Comparison of ENCODE assay signal across 23 cellular contexts in genomic region chr1:7400566-7400965, GRCh38.
A peak's percentile ranks its signal among the peaks of the same experiment; 100 is the strongest.
DNase-seq lines count a peak whose midpoint lies in the region; ATAC-seq and TF ChIP-seq lines count a peak whose summit lies in the region.
"Had no signal": no experiment of that assay in that cellular context is flagged by ENCODE, and none has a peak within 500 bp of the region (broad histone marks: within the 10 kb centered on the region; RNA-seq: fewer than 3 reads in every experiment).

No MANE protein-coding gene starts in this region.

- no peak overlapping the region for H3K4me3 Mint-ChIP-seq in activated CD8-positive, alpha-beta memory T cell treated with anti-CD3 and anti-CD28 coated beads, Interleukin-2, amount 10 ng/mL, durations not matched to agents 7 days and 5 days
- H3K4me3 Mint-ChIP-seq: CD4-positive, alpha-beta T cell had no signal

- H3K27me3 ChIP-seq in Panc1 (ENCODE audit: control insufficient read depth, insufficient read depth, low read length) (no peaks in the 10 kb centered on the region), mesenchymal stem cell (ENCODE audit: control insufficient read depth in 1 of 2, insufficient read depth in 1 of 2, low read length in 2 of 2) (no peaks in the 10 kb centered on the region), suprapubic skin (no peaks in the 10 kb centered on the region), tibial nerve (no peaks in the 10 kb centered on the region)
- H3K27me3 ChIP-seq: BLaER1 treated with 17β-estradiol and CSF1 and Interleukin-3, amounts not matched to agents 10 nM and 100 nM had no signal

- TF ChIP-seq POLR2A in suprapubic skin (IDR thresholded peaks at IDR 0.05): no peak
- TF ChIP-seq POLR2A in tibial nerve (IDR thresholded peaks at IDR 0.05): no peak

- no peak overlapping the region for H3K4me3 ChIP-seq in Panc1 (ENCODE audit: low read depth in 2 of 2, low read length in 2 of 2)
- no peak overlapping the region for H3K4me3 ChIP-seq in mesenchymal stem cell (ENCODE audit: insufficient read depth in 1 of 2, low read depth in 1 of 2, low read length in 2 of 2)
- H3K4me3 ChIP-seq in suprapubic skin: no peak overlapping the region
- H3K4me3 ChIP-seq in tibial nerve: no peak overlapping the region
- H3K4me3 ChIP-seq: BLaER1 treated with 17β-estradiol and CSF1 and Interleukin-3, amounts not matched to agents 10 nM and 100 nM had no signal

- no peak for TF ChIP-seq EP300 in suprapubic skin (IDR thresholded peaks at IDR 0.05)
- no peak for TF ChIP-seq EP300 in tibial nerve (IDR thresholded peaks at IDR 0.05)

- H3K4me1 ChIP-seq in Panc1 (ENCODE audit: control insufficient read depth, insufficient read depth, low read length) (peaks cover 14% of the 10 kb centered on the region), mesenchymal stem cell (ENCODE audit: control insufficient read depth, insufficient read depth, low read depth, low read length) (peaks cover 14% of the 10 kb centered on the region), suprapubic skin (no peaks in the 10 kb centered on the region), tibial nerve (no peaks in the 10 kb centered on the region)

- 97% methylated on average over 1 of the region's 1 CpG for WGBS in mesenchymal stem cell
- WGBS in suprapubic skin: 100% methylated on average over 1 of the region's 1 CpG
- 90 to 94% methylated on average over 1 of the region's 1 CpG for WGBS in tibial nerve, 2 donors

- H3K36me3 ChIP-seq in Panc1 (ENCODE audit: control insufficient read depth, insufficient read depth, low read length) (no peaks in the 10 kb centered on the region), mesenchymal stem cell (ENCODE audit: control insufficient read depth in 1 of 2, insufficient read depth in 2 of 2, low read depth in 1 of 2, low read length in 2 of 2) (no peaks in the 10 kb centered on the region), suprapubic skin (no peaks in the 10 kb centered on the region), tibial nerve (no peaks in the 10 kb centered on the region)
- H3K36me3 ChIP-seq: BLaER1 treated with 17β-estradiol and CSF1 and Interleukin-3, amounts not matched to agents 10 nM and 100 nM had no signal

- no peak overlapping the region for H3K18ac ChIP-seq in mesenchymal stem cell (ENCODE audit: low read depth in 1 of 2, low read length in 2 of 2)

- in situ Hi-C loops in Panc1 (cut with HindIII; ENCODE audit: low pct_unique_long_range_greater_than_20kb, low sequenced_read_pairs): no loop called here

- no peak for TF ChIP-seq CTCF in Panc1 (IDR thresholded peaks at IDR 0.05)
- TF ChIP-seq CTCF in suprapubic skin (IDR thresholded peaks at IDR 0.05): no peak
- no peak for TF ChIP-seq CTCF in tibial nerve (IDR thresholded peaks at IDR 0.05)

- peak; percentile 21 for DNase-seq in activated CD8-positive, alpha-beta memory T cell treated with anti-CD3 and anti-CD28 coated beads, Interleukin-2, amount 10 ng/mL, durations not matched to agents 7 days and 5 days
- DNase-seq in activated CD8-positive, alpha-beta memory T cell treated with anti-CD3 and anti-CD28 coated beads for 24 hours: no peak
- DNase-seq in Panc1 (ENCODE audit: low read depth, low spot score): no peak
- DNase-seq in mesenchymal stem cell: no peak
- peak; percentile 9 to 21 for DNase-seq in suprapubic skin (ENCODE audit: low spot score in 2 of 2)
- DNase-seq in tibial nerve (ENCODE audit: low spot score in 2 of 2): no peak
- DNase-seq in AG20443 (ENCODE audit: low spot score): no peak
- DNase-seq: AML-193; CD4-positive, alpha-beta T cell; H7; NCI-H1092; NCI-H1417 treated with DMSO at 0.1 percent for 48 hours; NCI-H1694 treated with DMSO at 0.1 percent for 48 hours; NCI-H2081; NCI-H2171; NCI-H524; NCI-H774; PC-3; Right ventricle myocardium superior had no signal

- peak overlapping the region; percentile 24 for H2BK5ac ChIP-seq in mesenchymal stem cell (ENCODE audit: low read depth, low read length, poor library complexity, severe bottlenecking)

- no peaks in the 10 kb centered on the region for H3K79me1 ChIP-seq in mesenchymal stem cell (replicated peaks; ENCODE audit: low read length, poor library complexity, severe bottlenecking)

- no peak overlapping the region for H2BK15ac ChIP-seq in mesenchymal stem cell (ENCODE audit: low read depth, poor library complexity, severe bottlenecking)

- intact Hi-C loops in Panc1 (cut with micrococcal nuclease; ENCODE audit: unreplicated experiment): no loop called here

- no peak overlapping the region for H3K23ac ChIP-seq in mesenchymal stem cell (ENCODE audit: low read length in 2 of 2)

- H2AK5ac ChIP-seq in mesenchymal stem cell (ENCODE audit: low read length, severe bottlenecking): peak overlapping the region; percentile 70

- no peak overlapping the region for H3K9ac ChIP-seq in mesenchymal stem cell (ENCODE audit: low read length)
- H3K9ac ChIP-seq: BLaER1 treated with 17β-estradiol and CSF1 and Interleukin-3, amounts not matched to agents 10 nM and 100 nM; KMS-11 had no signal

- H3K36me3 Mint-ChIP-seq in activated CD8-positive, alpha-beta memory T cell treated with anti-CD3 and anti-CD28 coated beads, Interleukin-2, amount 10 ng/mL, durations not matched to agents 7 days and 5 days: no peaks in the 10 kb centered on the region

- no peaks in the 10 kb centered on the region for H3K4me1 Mint-ChIP-seq in activated CD8-positive, alpha-beta memory T cell treated with anti-CD3 and anti-CD28 coated beads, Interleukin-2, amount 10 ng/mL, durations not matched to agents 7 days and 5 days
- H3K4me1 Mint-ChIP-seq: IgD-negative memory B cell had no signal

- CTCF ChIA-PET in activated CD8-positive, alpha-beta memory T cell treated with anti-CD3 and anti-CD28 coated beads, Interleukin-2, amount 10 ng/mL, durations not matched to agents 7 days and 5 days (lab: Charles Lee): no interaction called here
- CTCF ChIA-PET in Panc1 (lab: Charles Lee): no interaction called here

- BruUV-seq in Panc1 (replicated peaks; lab: Mats Ljungman, UMichigan): no TSS peak

- H3K27ac ChIP-seq in Panc1 (ENCODE audit: low read length) (peak overlapping the region; percentile 84; the same call in 1 of the 2 replicates), mesenchymal stem cell (ENCODE audit: low read length, poor library complexity, severe bottlenecking) (no peak overlapping the region), suprapubic skin (no peak overlapping the region), tibial nerve (no peak overlapping the region)
- H3K27ac ChIP-seq: BLaER1 treated with 17β-estradiol and CSF1 and Interleukin-3, amounts not matched to agents 10 nM and 100 nM; KMS-11 had no signal

- POLR2A ChIA-PET in Panc1 (lab: Charles Lee): no interaction called here

- peaks cover 2% of the 10 kb centered on the region for H3K9me3 Mint-ChIP-seq in activated CD8-positive, alpha-beta memory T cell treated with anti-CD3 and anti-CD28 coated beads, Interleukin-2, amount 10 ng/mL, durations not matched to agents 7 days and 5 days (ENCODE audit: low read depth)

- no peak overlapping the region for H3K4ac ChIP-seq in mesenchymal stem cell (ENCODE audit: low read depth in 1 of 2, low read length in 2 of 2)

- H3K27me3 Mint-ChIP-seq in activated CD8-positive, alpha-beta memory T cell treated with anti-CD3 and anti-CD28 coated beads, Interleukin-2, amount 10 ng/mL, durations not matched to agents 7 days and 5 days: peaks cover 19% of the 10 kb centered on the region

- H3K14ac ChIP-seq in mesenchymal stem cell (ENCODE audit: low read length in 2 of 2): no peak overlapping the region

- no peak overlapping the region for H3K27ac Mint-ChIP-seq in activated CD8-positive, alpha-beta memory T cell treated with anti-CD3 and anti-CD28 coated beads, Interleukin-2, amount 10 ng/mL, durations not matched to agents 7 days and 5 days
- H3K27ac Mint-ChIP-seq: CD4-positive, alpha-beta T cell; IgD-negative memory B cell had no signal

- peak overlapping the region; percentile 68 for H4K91ac ChIP-seq in mesenchymal stem cell (ENCODE audit: low read length)

- H3K9me3 ChIP-seq in Panc1 (ENCODE audit: control insufficient read depth, insufficient read depth, low read depth, low read length): peaks cover 20% of the 10 kb centered on the region; the same call in 1 of the 2 replicates
- peaks cover 26% of the 10 kb centered on the region for H3K9me3 ChIP-seq in mesenchymal stem cell (ENCODE audit: control insufficient read depth, low read length)
- no peaks in the 10 kb centered on the region for H3K9me3 ChIP-seq in suprapubic skin
- H3K9me3 ChIP-seq in tibial nerve: peaks cover 0 to 25% (median 3%) of the 10 kb centered on the region in 4 donors

- no peak overlapping the region for H4K8ac ChIP-seq in mesenchymal stem cell (ENCODE audit: low read length)

- no peak for ATAC-seq in activated CD8-positive, alpha-beta memory T cell treated with anti-CD3 and anti-CD28 coated beads, Interleukin-2, amount 10 ng/mL, durations not matched to agents 7 days and 5 days
- no peak for ATAC-seq in Panc1
- no peak for ATAC-seq in HG03175 (IDR thresholded peaks at IDR 0.05; ENCODE audit: unreplicated experiment)
- ATAC-seq: PC-3 had no signal

- H2BK120ac ChIP-seq in mesenchymal stem cell (ENCODE audit: low read depth, low read length): no peak overlapping the region

- H2AFZ ChIP-seq in mesenchymal stem cell (ENCODE audit: low read depth, low read length): no peak overlapping the region

- no peak overlapping the region for H2BK12ac ChIP-seq in mesenchymal stem cell (ENCODE audit: low read length in 2 of 2)

- no peak overlapping the region for H3K4me2 ChIP-seq in mesenchymal stem cell (ENCODE audit: low read length, poor library complexity, severe bottlenecking)
- H3K4me2 ChIP-seq: BLaER1 treated with 17β-estradiol and CSF1 and Interleukin-3, amounts not matched to agents 10 nM and 100 nM; KMS-11 had no signal

Comparison
In these comparisons a context has a peak if more than half of its experiments do, and no peak if none do; other contexts are left out.
1. DNase-seq: peak in activated CD8-positive, alpha-beta memory T cell treated with anti-CD3 and anti-CD28 coated beads, Interleukin-2, amount 10 ng/mL, durations not matched to agents 7 days and 5 days (single experiment) and suprapubic skin (2 of 2); none in activated CD8-positive, alpha-beta memory T cell treated with anti-CD3 and anti-CD28 coated beads for 24 hours (single experiment), Panc1 (single experiment), mesenchymal stem cell (single experiment), tibial nerve (0 of 2) and AG20443 (single experiment).